In genomic region chr5:180090769-180091546, GRCh38 we compare ENCODE assay signal across 9 cellular contexts. TPM values are rescaled to one million over a fixed set of nuclear protein-coding genes. Genes with fewer than 3 reads are reported as not detected.
A peak's percentile ranks its signal among the peaks of the same experiment; 100 is the strongest.
DNase-seq lines count a peak whose midpoint lies in the region; ATAC-seq and TF ChIP-seq lines count a peak whose summit lies in the region.
"Had no signal": no experiment of that assay in that cellular context is flagged by ENCODE, and none has a peak within 500 bp of the region (broad histone marks: within the 10 kb centered on the region; RNA-seq: fewer than 3 reads in every experiment).

No MANE protein-coding gene starts in this region.

- no peaks in the 10 kb centered on the region for H3K4me1 Mint-ChIP-seq in HFFc6 (ENCODE audit: low read depth)

- H3K27ac ChIP-seq in RWPE1: no peak overlapping the region
- H3K27ac ChIP-seq: HL-60 had no signal

- POLR2A ChIA-PET in BJ (lab: Charles Lee) (no interaction called here), RWPE1 (lab: Yijun Ruan, JAX; ENCODE audit: low non-redundant PET) (no interaction called here)

- peak overlapping the region; percentile 49 for H3K4me3 ChIP-seq in BJ (ENCODE audit: low read depth, low read length)

- no peaks in the 10 kb centered on the region; the same call in 1 of the 2 replicates for H3K36me3 Mint-ChIP-seq in HFFc6 (ENCODE audit: low read depth)

- CTCF ChIA-PET in BJ (lab: Yijun Ruan, JAX) (interaction anchor here (1.3 to 2.8 kb wide), 2 partner anchors 12 to 328 kb away, joined by 3 to 30 read pairs; no protein-coding TSS in a partner anchor), RWPE1 (lab: Yijun Ruan, JAX) (interaction anchor here (0.5 to 1.8 kb wide), 11 partner anchors 11 to 842 kb away, joined by 3 to 7 read pairs (median 4); partner anchors contain the start of gene RASGEF1C)

- no peaks in the 10 kb centered on the region for H3K36me3 ChIP-seq in BJ (ENCODE audit: control insufficient read depth, insufficient read depth, low read length)

- H3K27me3 Mint-ChIP-seq in HFFc6 (ENCODE audit: insufficient read depth): no peaks in the 10 kb centered on the region; the same call in 1 of the 2 replicates

- no peak overlapping the region for H3K4me3 Mint-ChIP-seq in HFFc6

- TF ChIP-seq CTCF in BJ (IDR thresholded peaks at IDR 0.05; ENCODE audit: insufficient read depth, low read depth, low read length) (peak; percentile 38), HFFc6 (IDR thresholded peaks at IDR 0.05) (peak; percentile 14; the same call in 1 of the 2 replicates), RWPE1 (conservative IDR thresholded peaks at IDR 0.05; ENCODE audit: low read depth) (peak; percentile 20)

- DNase-seq in BJ (ENCODE audit: low read depth): no peak
- no peak for DNase-seq in HFFc6
- DNase-seq in RWPE1 (ENCODE audit: low spot score): no peak
- DNase-seq in ecto neural progenitor cell (ENCODE audit: low spot score): peak; percentile 68
- peak; percentile 29 for DNase-seq in midbrain (lab: John Stamatoyannopoulos, UW)
- no peak for DNase-seq in NCI-H128 (lab: John Stamatoyannopoulos, UW; ENCODE audit: unreplicated experiment)

- ATAC-seq in HG02759 (IDR thresholded peaks at IDR 0.05; ENCODE audit: unreplicated experiment) (no peak), GM21381 (IDR thresholded peaks at IDR 0.05; ENCODE audit: unreplicated experiment) (no peak)

- no peaks in the 10 kb centered on the region for H3K27me3 ChIP-seq in BJ (ENCODE audit: control insufficient read depth, insufficient read depth, low read length)

- H3K27ac Mint-ChIP-seq in HFFc6: no peak overlapping the region

- peaks cover 13% of the 10 kb centered on the region for H3K9me3 Mint-ChIP-seq in HFFc6

RNA-seq across cellular contexts. Expression of gene RNF130, which starts 19.4 kb away (rescaled TPM):
- polyA plus RNA-seq in BJ (2011; rRNA removed): 32.7 and 41.1 TPM in 2 replicates
- 8.5 and 10.6 TPM in 2 replicates for polyA minus RNA-seq in BJ (2011; rRNA and poly(A)+ RNA removed)
- 1 to 10 TPM in 2 of 6 experiments, under 1 TPM in 4; 0.37 to 7.5 (median 0.93) TPM for total RNA-seq in HFFc6 (2021; fragmentation: NEBNext Ultra II Directional; extraction: Animal tissue kit (Norgen Biotek cat#: 25700))

Comparison
In these comparisons a context has a peak if more than half of its experiments do, and no peak if none do; other contexts are left out.
1. DNase-seq: peak in ecto neural progenitor cell (single experiment) and midbrain (single experiment); none in BJ (single experiment), HFFc6 (single experiment), RWPE1 (single experiment) and NCI-H128 (single experiment).
2. Peak in every context shown above with its lines, with median percentiles within 50 percentile points of each other: CTCF ChIP-seq.